8 cellular contexts compared by ENCODE assay signal in the genomic region with DNA sequence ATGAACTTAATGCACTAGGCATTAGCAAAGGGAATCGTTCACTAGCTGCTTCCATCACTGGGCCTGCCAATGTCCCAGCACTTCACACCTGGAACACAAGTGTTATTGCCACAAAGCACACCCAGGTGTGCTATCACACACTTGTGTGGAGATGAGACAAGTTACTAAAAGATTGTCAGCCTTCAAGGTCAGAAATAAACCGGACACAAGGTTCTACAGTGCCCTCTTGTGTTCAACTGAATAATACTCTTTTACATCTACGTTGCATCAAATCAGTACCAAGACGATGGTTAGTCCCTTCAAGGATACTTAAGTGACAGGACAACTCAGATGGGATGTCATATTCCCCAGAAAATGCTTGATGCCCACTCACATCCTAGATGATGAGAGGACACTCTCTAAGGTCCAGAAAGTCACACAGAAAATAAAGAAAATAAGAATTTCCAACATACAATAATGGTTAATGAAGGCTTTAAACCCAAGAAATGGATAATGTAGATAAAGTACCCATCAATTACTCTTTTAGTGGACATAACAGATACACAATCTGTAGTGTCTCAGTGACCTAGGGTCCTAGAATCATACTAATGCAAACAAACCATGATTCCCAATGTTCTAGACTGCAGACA. TPM values are rescaled to one million over a fixed set of nuclear protein-coding genes. Genes with fewer than 3 reads are reported as not detected.
DNase-seq lines count a peak whose midpoint lies in the region; ATAC-seq and TF ChIP-seq lines count a peak whose summit lies in the region.

No MANE protein-coding gene starts in this region.

- no peaks in the 10 kb centered on the region for H3K36me3 ChIP-seq in ovary

- no peaks in the 10 kb centered on the region for H3K9me3 ChIP-seq in ovary

- no peaks in the 10 kb centered on the region for H3K27me3 ChIP-seq in ovary

- H3K9me3 Mint-ChIP-seq in T-cell: no peaks in the 10 kb centered on the region

- H3K36me3 Mint-ChIP-seq in T-cell: peaks cover 41% of the 10 kb centered on the region

- no peak for TF ChIP-seq EP300 in ovary (IDR thresholded peaks at IDR 0.05)

- H3K27me3 Mint-ChIP-seq in T-cell: no peaks in the 10 kb centered on the region

- CTCF ChIA-PET in T-cell (lab: Charles Lee): interaction anchor here (0.6 to 2.4 kb wide), 9 partner anchors 9 to 327 kb away, joined by 3 to 9 read pairs (median 3); partner anchors contain the start of genes GLG1 (in 1 of the 2), PSMD7 (in 1 of the 2) and RFWD3 (in 1 of the 2)

- TF ChIP-seq CTCF in fibroblast of villous mesenchyme (IDR thresholded peaks at IDR 0.05; ENCODE audit: insufficient read depth, low read depth, low read length) (peak; percentile 68), ovary (IDR thresholded peaks at IDR 0.05) (peak in 2 of 3 donors; percentile 21 to 33)

- H3K27ac ChIP-seq in ovary: no peak overlapping the region

- DNase-seq in Daoy (ENCODE audit: low read depth) (peak; percentile 11), HPDE6-E6E7 (ENCODE audit: extremely low spot score) (peak; percentile 27), T-cell (peak in 2 of 34 experiments; percentile 7 to 16), fibroblast of villous mesenchyme (ENCODE audit: low read depth) (peak; percentile 65), ovary (no peak), occipital lobe (lab: John Stamatoyannopoulos, UW) (no peak)

- H3K4me1 Mint-ChIP-seq in T-cell: peaks cover 8 to 20% (median 10%) of the 10 kb centered on the region in 3 donors

- intact Hi-C loops in ovary (cut with DNase I): loop anchor here in 1 of 4 donors (10.0 kb wide), 1 partner anchor 149 kb away; no protein-coding TSS in a partner anchor

- TF ChIP-seq POLR2A in ovary (IDR thresholded peaks at IDR 0.05): no peak

- WGBS in ovary, 3 donors: 21 to 23% (median 22%) methylated on average over 4 of the region's 4 CpGs

- ATAC-seq in T-cell (replicated peaks in 1 of 4) (peak; percentile 53 to 60 (median 54)), HG02588 (IDR thresholded peaks at IDR 0.05; ENCODE audit: unreplicated experiment) (no peak), HG03175 (IDR thresholded peaks at IDR 0.05; ENCODE audit: unreplicated experiment) (no peak)

- peaks cover 7% of the 10 kb centered on the region for H3K4me1 ChIP-seq in ovary (ENCODE audit: insufficient read depth)

- POLR2A ChIA-PET in T-cell (lab: Charles Lee): no interaction called here

- no peak overlapping the region for H3K4me3 Mint-ChIP-seq in T-cell

- peak overlapping the region; percentile 30 to 58 for H3K27ac Mint-ChIP-seq in T-cell

- H3K4me3 ChIP-seq in fibroblast of villous mesenchyme (ENCODE audit: low read depth, low read length) (no peak overlapping the region), ovary (no peak overlapping the region)

RNA-seq across cellular contexts. Expression of gene GLG1, which starts 16.4 kb away (rescaled TPM):
- total RNA-seq in Daoy (2014; rRNA removed; shearing (Covaris generic)): 31.4 and 34.5 TPM in 2 replicates
- 100 to 1,000 TPM; 159 to 216 (median 167) TPM for total RNA-seq in T-cell
- total RNA-seq in fibroblast of villous mesenchyme: 128 and 158 TPM in 2 replicates
- total RNA-seq in ovary: 100 to 1,000 TPM in 6 of 7 donors, 10 to 100 TPM in 1; 88.9 to 171 (median 154) TPM
- 100 to 1,000 TPM in 1 of 2 donors, 10 to 100 TPM in 1; 90.3 to 168 TPM for polyA plus RNA-seq in ovary
- 60.4 TPM for total RNA-seq in occipital lobe

RNA-seq across cellular contexts. Expression of gene RFWD3, which starts 43.3 kb away (rescaled TPM):
- 35.3 and 38.0 TPM in 2 replicates for total RNA-seq in Daoy (2014; rRNA removed; shearing (Covaris generic))
- total RNA-seq in T-cell: 10 to 100 TPM; 42.6 to 52.0 (median 49.0) TPM
- 20.3 and 30.7 TPM in 2 replicates for total RNA-seq in fibroblast of villous mesenchyme
- total RNA-seq in ovary: 10 to 100 TPM in 6 of 7 donors, 1 to 10 TPM in 1; 9.9 to 25.0 (median 16.5) TPM
- polyA plus RNA-seq in ovary: 10 to 100 TPM in 1 of 2 donors, 1 to 10 TPM in 1; 8.2 to 15.1 TPM
- 12.5 TPM for total RNA-seq in occipital lobe

Comparison
In these comparisons a context has a peak if more than half of its experiments do, and no peak if none do; other contexts are left out.
1. DNase-seq: peak in Daoy (single experiment), HPDE6-E6E7 (single experiment) and fibroblast of villous mesenchyme (single experiment); none in ovary (0 of 5) and occipital lobe (single experiment).
2. ATAC-seq: peak in T-cell (4 of 4); none in HG02588 (single experiment) and HG03175 (single experiment).